ENCODE assay signal across 1 cellular context in genomic region chr2:205748660-205749059, GRCh38.
TF ChIP-seq lines count a peak whose summit lies in the region.

No MANE protein-coding gene starts in this region.

TF ChIP-seq in IMR-90, 13 proteins besides CTCF, POLR2A, EP300 and RAD21 (continued from another document):
- TF ChIP-seq ELK1 (IDR thresholded peaks at IDR 0.05; ENCODE audit: borderline replicate concordance, low read depth, low read length) (no peak), MAFK (IDR thresholded peaks at IDR 0.05; ENCODE audit: low read depth, low read length) (no peak), NFE2L2 (IDR thresholded peaks at IDR 0.05; ENCODE audit: low read depth, low read length) (no peak), RCOR1 (IDR thresholded peaks at IDR 0.05; ENCODE audit: insufficient replicate concordance, low read length) (no peak), SMC3 (IDR thresholded peaks at IDR 0.05; ENCODE audit: low read depth, low read length) (no peak), RFX5 (IDR thresholded peaks at IDR 0.05; ENCODE audit: low read depth, low read length) (no peak), CHD1 (IDR thresholded peaks at IDR 0.05; ENCODE audit: low read depth, low read length) (no peak), BHLHE40 (IDR thresholded peaks at IDR 0.05; ENCODE audit: low read depth, low read length) (no peak), MXI1 (IDR thresholded peaks at IDR 0.05; ENCODE audit: borderline replicate concordance, low read depth, low read length) (no peak), MAZ (IDR thresholded peaks at IDR 0.05; ENCODE audit: borderline replicate concordance, low read depth, low read length) (no peak), CEBPB (IDR thresholded peaks at IDR 0.05; ENCODE audit: low read depth, low read length) (no peak), FOS (IDR thresholded peaks at IDR 0.05; ENCODE audit: low read depth, low read length) (no peak)
